In the genomic region with DNA sequence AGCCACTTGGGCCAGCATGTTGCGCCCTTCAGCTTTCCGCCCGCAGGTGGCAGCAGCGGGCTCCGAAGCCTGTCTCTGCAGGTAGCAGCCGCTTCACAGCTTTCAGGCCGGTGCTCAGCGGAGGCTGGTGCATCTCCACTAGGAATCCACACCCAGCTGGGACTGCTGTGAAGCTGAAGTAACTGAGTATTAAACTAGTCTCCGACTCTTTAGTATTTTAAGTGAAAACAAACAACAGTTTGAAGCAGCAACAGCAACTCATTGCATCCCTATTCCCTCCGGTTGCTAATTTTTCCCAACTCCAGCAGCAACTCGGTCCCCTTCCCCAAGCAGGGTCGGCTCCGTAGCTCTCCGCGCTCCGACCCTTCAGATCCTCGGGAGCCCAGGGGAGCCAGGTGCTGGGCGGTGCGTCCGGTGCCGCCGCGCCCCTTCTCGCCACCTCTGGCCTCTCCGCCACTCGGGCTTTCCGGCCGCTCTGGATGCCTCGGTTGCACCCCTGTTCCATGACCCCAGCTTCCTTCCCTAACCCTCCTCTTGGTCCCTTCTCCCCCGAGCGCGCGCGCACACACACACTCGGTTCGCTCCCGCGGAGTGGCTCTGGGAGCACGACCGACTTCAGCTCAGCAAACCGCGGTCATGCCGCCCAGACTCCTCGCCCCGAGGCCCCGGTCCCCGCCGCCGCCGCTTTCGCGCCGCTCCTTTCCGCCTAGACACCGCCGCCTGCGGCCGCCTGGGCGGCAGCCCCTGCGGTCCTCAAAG, we compare ENCODE assay signal across 8 cellular contexts. TPM values are rescaled to one million over a fixed set of nuclear protein-coding genes. Genes with fewer than 3 reads are reported as not detected.
A peak's percentile ranks its signal among the peaks of the same experiment; 100 is the strongest.
DNase-seq lines count a peak whose midpoint lies in the region; ATAC-seq and TF ChIP-seq lines count a peak whose summit lies in the region.

No MANE protein-coding gene starts in this region.

- peak overlapping the region; percentile 54 for H3K27ac ChIP-seq in psoas muscle

- in situ Hi-C loops in astrocyte of the cerebellum (cut with HindIII; ENCODE audit: low sequenced_read_pairs): no loop called here

- DNase-seq in NCI-H1105 treated with DMSO at 0.1 percent for 48 hours (lab: John Stamatoyannopoulos, UW) (peak; percentile 92), SW480 (ENCODE audit: low spot score) (peak; percentile 80), astrocyte of the cerebellum (ENCODE audit: low read depth) (peak; percentile 75), hepatic stellate cell (ENCODE audit: low spot score) (peak; percentile 59), psoas muscle (peak; percentile 71 to 91)
- DNase-seq in NK-92 treated with Interleukin-12 subunit alpha and Interleukin-12 subunit beta, amount 100 ng/mL, for 24 hours (lab: John Stamatoyannopoulos, UW): no peak

- peaks cover 6% of the 10 kb centered on the region for H3K4me1 ChIP-seq in psoas muscle

- H3K4me3 ChIP-seq in GM12875 (ENCODE audit: low read depth, low read length) (peak overlapping the region; percentile 11), astrocyte of the cerebellum (ENCODE audit: low read depth, low read length) (peak overlapping the region; percentile 67), psoas muscle (peak overlapping the region; percentile 82)

- H3K27me3 ChIP-seq in psoas muscle (ENCODE audit: insufficient read depth in 3 of 3, low read length in 2 of 3): no peaks in the 10 kb centered on the region

- H3K9me3 ChIP-seq in psoas muscle: no peaks in the 10 kb centered on the region

- TF ChIP-seq CTCF in GM12875 (IDR thresholded peaks at IDR 0.05; ENCODE audit: borderline replicate concordance, insufficient read depth, low read depth, low read length): peak; percentile 87
- TF ChIP-seq CTCF in astrocyte of the cerebellum (IDR thresholded peaks at IDR 0.05; ENCODE audit: low read depth, low read length, missing control alignments): peak; percentile 97
- TF ChIP-seq CTCF in psoas muscle (IDR thresholded peaks at IDR 0.05): peak; percentile 95

- WGBS in psoas muscle, 3 donors: 0 to 1% (median 1%) methylated on average over 45 to 60 of the region's 60 CpGs

- intact Hi-C loops in psoas muscle (cut with DNase I): loop anchor here (2.0 to 10.0 kb wide), 5 partner anchors 162 to 1052 kb away; no protein-coding TSS in a partner anchor

- peak; percentile 95 for ATAC-seq in HG02763 (IDR thresholded peaks at IDR 0.05; ENCODE audit: unreplicated experiment)
- ATAC-seq in psoas muscle: peak; percentile 90 to 95 (median 94)

- no peaks in the 10 kb centered on the region for H3K36me3 ChIP-seq in psoas muscle (ENCODE audit: insufficient read depth in 1 of 2, low read depth in 1 of 2)

RNA-seq across cellular contexts. Expression of gene NKAIN2, which starts 0.8 kb away (rescaled TPM):
- 10 to 100 TPM in 1 of 4 donors, 1 to 10 TPM in 2, under 1 TPM in 1; 0.65 to 13.5 (median 4.0) TPM for total RNA-seq in psoas muscle
- polyA plus RNA-seq in psoas muscle: 1 to 10 TPM in 1 of 3 donors, under 1 TPM in 2; 0.08 to 1.1 (median 0.69) TPM

Comparison
In these comparisons a context has a peak if more than half of its experiments do, and no peak if none do; other contexts are left out.
1. H3K4me3 ChIP-seq: peak in every context shown above with its lines; median percentile 82 in psoas muscle; 67 in astrocyte of the cerebellum; 11 in GM12875.